In the genomic region with DNA sequence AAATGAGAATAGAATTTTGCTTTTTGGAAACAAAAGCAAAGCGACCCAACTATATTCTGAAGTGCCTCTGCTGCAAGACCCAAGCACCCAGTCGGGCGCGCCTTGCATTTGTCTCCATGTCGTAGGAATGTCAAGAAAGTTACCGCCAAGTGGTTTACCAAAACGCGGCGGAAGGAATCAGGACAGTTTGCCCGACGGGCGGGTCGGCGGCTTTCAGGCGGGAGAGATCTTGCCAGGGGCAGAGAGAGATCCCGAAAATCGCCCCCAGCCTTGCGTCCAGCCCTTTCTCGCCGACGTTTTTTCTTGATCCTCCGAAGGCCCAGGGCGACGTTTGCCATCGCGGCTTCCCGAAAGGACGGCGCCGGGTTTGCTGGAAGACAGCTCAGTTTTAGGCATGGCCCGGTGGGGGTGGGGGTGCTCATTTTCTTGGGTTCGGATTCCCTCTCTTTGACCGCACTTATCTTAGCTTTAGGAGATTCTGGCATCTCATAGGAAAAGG, we compare ENCODE assay signal across 2 cellular contexts.
TF ChIP-seq lines count a peak whose summit lies in the region.

No MANE protein-coding gene starts in this region.

TF ChIP-seq in A549, 52 proteins besides CTCF, POLR2A, EP300 and RAD21:
- TF ChIP-seq RNF2 (IDR thresholded peaks at IDR 0.05; ENCODE audit: borderline replicate concordance, low read depth), result no peak
- TF ChIP-seq MYC (IDR thresholded peaks at IDR 0.05; ENCODE audit: borderline replicate concordance, low read length), result no peak
- TF ChIP-seq HDAC2 (IDR thresholded peaks at IDR 0.05), result no peak
TF ChIP-seq in A549: peak in this region for 0.

TF ChIP-seq in endothelial cell of umbilical vein, 7 proteins besides CTCF, POLR2A, EP300 and RAD21 (continued from another document):
- no peak for TF ChIP-seq JUN (IDR thresholded peaks at IDR 0.05; ENCODE audit: borderline replicate concordance, insufficient read depth, insufficient read length, low read depth)
